Comparison of ENCODE assay signal across 1 cellular context in genomic region chr11:11618973-11619435, GRCh38.
TF ChIP-seq lines count a peak whose summit lies in the region.

No MANE protein-coding gene starts in this region.

TF ChIP-seq in HEK293, 187 proteins besides CTCF, POLR2A, EP300 and RAD21 (continued from another document):
- TF ChIP-seq ZNF366 (tag by site-specific recombination; conservative IDR thresholded peaks at IDR 0.05): no peak
